1 cellular context compared by ENCODE assay signal in genomic region chr7:13044309-13044708, GRCh38.
TF ChIP-seq lines count a peak whose summit lies in the region.

No MANE protein-coding gene starts in this region.

TF ChIP-seq in A549, 52 proteins besides CTCF, POLR2A, EP300 and RAD21 (continued from another document):
- TF ChIP-seq USF2 (IDR thresholded peaks at IDR 0.05): no peak
- no peak for TF ChIP-seq RNF2 (IDR thresholded peaks at IDR 0.05; ENCODE audit: borderline replicate concordance, low read depth)
- TF ChIP-seq CHD4 (IDR thresholded peaks at IDR 0.05; ENCODE audit: borderline replicate concordance): no peak
- no peak for TF ChIP-seq KDM5A (IDR thresholded peaks at IDR 0.05)
- no peak for TF ChIP-seq ZNF302 (CRISPR knock-in tag; IDR thresholded peaks at IDR 0.05)
TF ChIP-seq in A549: peak in this region for 0.
